Comparison of ENCODE assay signal across 9 cellular contexts in the genomic region with DNA sequence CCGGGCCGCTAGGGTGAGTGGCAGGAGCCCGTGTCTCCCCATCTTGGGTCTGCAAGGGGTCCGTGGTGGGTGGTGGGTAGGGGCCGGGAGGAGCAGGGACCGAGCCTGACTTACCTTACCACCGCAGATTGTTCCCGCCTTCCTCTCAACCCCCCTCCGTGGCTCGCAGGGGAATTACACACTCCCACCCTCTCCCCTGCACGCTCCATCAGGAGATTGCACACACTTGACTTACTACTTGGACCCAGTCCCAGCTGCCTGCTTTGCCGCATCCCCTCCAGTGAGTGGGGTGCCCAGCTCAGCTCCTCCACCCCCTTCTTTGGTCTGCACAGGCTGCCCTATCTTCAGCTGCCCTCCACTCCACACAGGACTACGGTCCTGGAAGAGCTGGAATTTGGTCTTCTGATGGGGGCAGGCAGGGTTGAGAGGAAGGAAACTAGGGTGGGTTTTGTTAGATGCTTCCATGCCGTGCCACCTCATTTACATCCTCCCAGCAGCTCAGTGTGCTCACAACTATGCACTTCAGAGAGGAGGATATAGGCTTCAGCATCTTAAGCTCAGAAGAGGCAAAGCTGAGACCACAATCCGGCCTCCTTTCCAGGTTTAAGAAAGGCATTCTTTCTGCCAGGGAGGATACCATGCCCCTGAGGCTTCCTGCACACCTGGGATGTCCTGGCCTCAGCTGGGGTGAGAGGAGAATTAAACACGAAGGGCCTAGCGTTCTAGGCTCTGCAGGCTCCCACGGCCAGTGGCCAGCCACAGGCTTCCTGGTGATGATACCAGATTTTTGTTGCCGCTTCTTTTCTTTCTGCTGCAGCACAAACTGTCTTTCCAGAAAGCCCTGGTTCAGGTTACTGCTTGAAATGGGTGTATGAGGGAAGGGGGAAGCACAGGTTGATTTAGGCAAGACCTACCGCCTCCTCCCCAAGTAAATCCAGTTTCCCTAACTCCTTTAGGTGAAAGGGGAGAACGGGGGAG. TPM values are rescaled to one million over a fixed set of nuclear protein-coding genes. Genes with fewer than 3 reads are reported as not detected.
DNase-seq lines count a peak whose midpoint lies in the region; ATAC-seq lines count a peak whose summit lies in the region.
"Had no signal": no experiment of that assay in that cellular context is flagged by ENCODE, and none has a peak within 500 bp of the region (broad histone marks: within the 10 kb centered on the region; RNA-seq: fewer than 3 reads in every experiment).

No MANE protein-coding gene starts in this region.

- no peaks in the 10 kb centered on the region for H3K36me3 ChIP-seq in iPS-20b (ENCODE audit: insufficient read depth, low read depth, low read length)

- H3K4me1 ChIP-seq in iPS-20b (ENCODE audit: insufficient read depth, low read length), result peaks cover 23% of the 10 kb centered on the region; the same call in 1 of the 2 replicates

- no peak overlapping the region for H3K27ac ChIP-seq in iPS-20b (ENCODE audit: low read length)

- H3K36me3 Mint-ChIP-seq in activated CD4-positive, alpha-beta T cell treated with anti-CD3 and anti-CD28 coated beads for 36 hours (ENCODE audit: low read depth), result no peaks in the 10 kb centered on the region
- peaks cover 5% of the 10 kb centered on the region for H3K36me3 Mint-ChIP-seq in activated CD4-positive, alpha-beta memory T cell treated with anti-CD3 and anti-CD28 coated beads for 36 hours

- H3K27ac Mint-ChIP-seq in activated CD4-positive, alpha-beta T cell treated with anti-CD3 and anti-CD28 coated beads for 36 hours, result peak overlapping the region; percentile 5
- H3K27ac Mint-ChIP-seq in activated CD4-positive, alpha-beta memory T cell treated with anti-CD3 and anti-CD28 coated beads for 36 hours, result peak overlapping the region; percentile 3

- CTCF ChIA-PET in activated CD4-positive, alpha-beta T cell treated with anti-CD3 and anti-CD28 coated beads for 36 hours (lab: Charles Lee), result interaction anchor here (0.7 to 6.5 kb wide), 7 partner anchors 9 to 248 kb away, joined by 3 to 137 read pairs (median 4); a partner anchor contains a TSS
- CTCF ChIA-PET in activated CD4-positive, alpha-beta memory T cell treated with anti-CD3 and anti-CD28 coated beads for 36 hours (lab: Charles Lee), result interaction anchor here (1.1 to 19.7 kb wide), 6 partner anchors 10 to 248 kb away, joined by 3 to 920 read pairs (median 4); a partner anchor contains a TSS

- no peaks in the 10 kb centered on the region for H3K27me3 Mint-ChIP-seq in activated CD4-positive, alpha-beta T cell treated with anti-CD3 and anti-CD28 coated beads for 36 hours
- H3K27me3 Mint-ChIP-seq in activated CD4-positive, alpha-beta memory T cell treated with anti-CD3 and anti-CD28 coated beads for 36 hours, result no peaks in the 10 kb centered on the region

- no peak for ATAC-seq in activated CD4-positive, alpha-beta T cell treated with anti-CD3 and anti-CD28 coated beads for 36 hours
- ATAC-seq in HG03175 (IDR thresholded peaks at IDR 0.05; ENCODE audit: unreplicated experiment) (no peak), GM21786 (IDR thresholded peaks at IDR 0.05; ENCODE audit: unreplicated experiment) (no peak)

- H3K4me1 Mint-ChIP-seq in activated CD4-positive, alpha-beta T cell treated with anti-CD3 and anti-CD28 coated beads for 36 hours, result peaks cover 70% of the 10 kb centered on the region
- peaks cover 69% of the 10 kb centered on the region for H3K4me1 Mint-ChIP-seq in activated CD4-positive, alpha-beta memory T cell treated with anti-CD3 and anti-CD28 coated beads for 36 hours (ENCODE audit: low read depth)

- H3K9me3 Mint-ChIP-seq in activated CD4-positive, alpha-beta T cell treated with anti-CD3 and anti-CD28 coated beads for 36 hours (ENCODE audit: low read depth), result no peaks in the 10 kb centered on the region
- H3K9me3 Mint-ChIP-seq in activated CD4-positive, alpha-beta memory T cell treated with anti-CD3 and anti-CD28 coated beads for 36 hours, result no peaks in the 10 kb centered on the region

- peak overlapping the region; percentile 63 for H3K4me3 ChIP-seq in iPS-20b (ENCODE audit: low read length)

- H3K9me3 ChIP-seq in iPS-20b (ENCODE audit: insufficient read depth, low read depth, low read length), result no peaks in the 10 kb centered on the region

- peaks cover 54% of the 10 kb centered on the region for H3K27me3 ChIP-seq in iPS-20b (ENCODE audit: insufficient read depth, low read length)

- H3K9ac ChIP-seq in iPS-20b (ENCODE audit: low read depth, low read length), result 0 out of 2 replicates have a peak overlapping the region, but pooled peaks have one; percentile 13

- intact Hi-C loops in activated CD4-positive, alpha-beta T cell treated with anti-CD3 and anti-CD28 coated beads for 36 hours (cut with DNase I, micrococcal nuclease), result loop anchor here (5.0 to 10.0 kb wide), 3 partner anchors 462 to 1005 kb away; a partner anchor contains a TSS
- intact Hi-C loops in activated CD4-positive, alpha-beta memory T cell treated with anti-CD3 and anti-CD28 coated beads for 36 hours (cut with micrococcal nuclease), result loop anchor here (10.0 kb wide), 1 partner anchor 422 kb away; no protein-coding TSS in a partner anchor

- peak; percentile 29 for DNase-seq in activated CD4-positive, alpha-beta T cell treated with anti-CD3 and anti-CD28 coated beads for 36 hours
- DNase-seq in activated CD4-positive, alpha-beta T cell treated with anti-CD3 and anti-CD28 coated beads for 48 hours, result no peak
- peak; percentile 15 for DNase-seq in activated CD4-positive, alpha-beta memory T cell treated with anti-CD3 and anti-CD28 coated beads for 36 hours
- peak; percentile 37 for DNase-seq in superior temporal gyrus (ENCODE audit: extremely low spot score)
- no peak for DNase-seq in NCI-H187 (lab: John Stamatoyannopoulos, UW)
- DNase-seq: IMR-90 had no signal

- POLR2A ChIA-PET in activated CD4-positive, alpha-beta T cell treated with anti-CD3 and anti-CD28 coated beads for 36 hours (lab: Charles Lee), result interaction anchor here (2.6 kb wide), 1 partner anchor 126 kb away, joined by 12 read pairs; a partner anchor contains a TSS
- POLR2A ChIA-PET in activated CD4-positive, alpha-beta memory T cell treated with anti-CD3 and anti-CD28 coated beads for 36 hours (lab: Charles Lee), result interaction anchor here (1.3 to 2.9 kb wide), 3 partner anchors 24 to 126 kb away, joined by 3 to 16 read pairs (median 7); a partner anchor contains a TSS

- peak overlapping the region; percentile 82 for H3K4me3 Mint-ChIP-seq in activated CD4-positive, alpha-beta T cell treated with anti-CD3 and anti-CD28 coated beads for 36 hours
- peak overlapping the region; percentile 73 for H3K4me3 Mint-ChIP-seq in activated CD4-positive, alpha-beta memory T cell treated with anti-CD3 and anti-CD28 coated beads for 36 hours

RNA-seq across cellular contexts. Expression of a gene that starts 2.3 kb away (rescaled TPM):
- total RNA-seq in activated CD4-positive, alpha-beta T cell treated with anti-CD3 and anti-CD28 coated beads for 36 hours, result 10 to 100 TPM; 13.9 to 14.3 TPM
- total RNA-seq in activated CD4-positive, alpha-beta memory T cell treated with anti-CD3 and anti-CD28 coated beads for 36 hours, result 10 to 100 TPM; 15.0 to 15.1 TPM

Comparison
In these comparisons a context has a peak if more than half of its experiments do, and no peak if none do; other contexts are left out.
1. DNase-seq: peak in activated CD4-positive, alpha-beta T cell treated with anti-CD3 and anti-CD28 coated beads for 36 hours (single experiment), activated CD4-positive, alpha-beta memory T cell treated with anti-CD3 and anti-CD28 coated beads for 36 hours (single experiment) and superior temporal gyrus (single experiment); none in activated CD4-positive, alpha-beta T cell treated with anti-CD3 and anti-CD28 coated beads for 48 hours (single experiment) and NCI-H187 (0 of 2).